In genomic region chr7:127404282-127405049, GRCh38 we compare ENCODE assay signal across 1 cellular context.
TF ChIP-seq lines count a peak whose summit lies in the region.

No MANE protein-coding gene starts in this region.

TF ChIP-seq in IMR-90, 13 proteins besides CTCF, POLR2A, EP300 and RAD21 (continued from another document):
- TF ChIP-seq ELK1 (IDR thresholded peaks at IDR 0.05; ENCODE audit: borderline replicate concordance, low read depth, low read length) (no peak), RFX5 (IDR thresholded peaks at IDR 0.05; ENCODE audit: low read depth, low read length) (no peak), NFE2L2 (IDR thresholded peaks at IDR 0.05; ENCODE audit: low read depth, low read length) (no peak)
